ENCODE assay signal across 16 cellular contexts in the genomic region with DNA sequence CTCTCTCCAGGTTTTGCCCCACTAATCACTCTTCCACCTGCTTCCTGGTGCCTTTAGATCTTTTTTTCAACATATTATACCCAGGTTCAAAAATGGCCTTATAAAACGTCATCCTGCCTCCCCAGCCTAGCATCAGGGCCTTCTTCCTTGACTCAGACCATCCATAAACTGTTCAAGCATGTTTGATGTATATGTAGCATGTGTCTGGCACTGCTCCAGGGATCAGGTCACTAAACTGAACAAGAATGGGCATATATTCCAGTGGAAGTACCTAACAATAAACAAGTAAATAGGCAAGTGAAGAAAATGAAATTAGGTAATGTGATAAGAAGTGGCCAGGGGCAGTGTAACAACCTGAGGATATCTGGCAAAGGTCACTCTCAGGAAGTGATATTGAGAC.
A peak's percentile ranks its signal among the peaks of the same experiment; 100 is the strongest.
DNase-seq lines count a peak whose midpoint lies in the region; ATAC-seq, FAIRE-seq and TF ChIP-seq lines count a peak whose summit lies in the region.
"Had no signal": no experiment of that assay in that cellular context is flagged by ENCODE, and none has a peak within 500 bp of the region (broad histone marks: within the 10 kb centered on the region; RNA-seq: fewer than 3 reads in every experiment).

No MANE protein-coding gene starts in this region.

- no peak overlapping the region for H2AFZ ChIP-seq in fibroblast of lung (ENCODE audit: low read length)

- peaks cover 18% of the 10 kb centered on the region for H3K4me1 Mint-ChIP-seq in activated T-helper 1 cell treated with anti-CD3 and anti-CD28 coated beads, Interleukin-12 subunit alpha, Interleukin-12 subunit beta, Interleukin-2, Interleukin-4 antibody, amounts not matched to agents 30 ng/mL and 10 ng/mL and 1 ng/mL, durations not matched to agents 14 hours and 24 hours and 36 hours (ENCODE audit: low read depth)

- no peaks in the 10 kb centered on the region for H4K20me1 ChIP-seq in fibroblast of lung (ENCODE audit: control insufficient read depth, extremely low read depth, insufficient read depth, low read length)

- H3K27me3 Mint-ChIP-seq in activated T-helper 1 cell treated with anti-CD3 and anti-CD28 coated beads, Interleukin-12 subunit alpha, Interleukin-12 subunit beta, Interleukin-2, Interleukin-4 antibody, amounts not matched to agents 30 ng/mL and 10 ng/mL and 1 ng/mL, durations not matched to agents 14 hours and 24 hours and 36 hours (ENCODE audit: insufficient read depth): no peaks in the 10 kb centered on the region
- H3K27me3 Mint-ChIP-seq: CD4-positive, alpha-beta memory T cell had no signal

- FAIRE-seq in H54 (lab: Jason Lieb, UNC): peak; percentile 45
- FAIRE-seq: A204.1 had no signal

- H3K9me3 Mint-ChIP-seq in activated T-helper 1 cell treated with anti-CD3 and anti-CD28 coated beads, Interleukin-12 subunit alpha, Interleukin-12 subunit beta, Interleukin-2, Interleukin-4 antibody, amounts not matched to agents 30 ng/mL and 10 ng/mL and 1 ng/mL, durations not matched to agents 14 hours and 24 hours and 36 hours: peaks cover 2% of the 10 kb centered on the region

- no peak overlapping the region for H3K4me3 Mint-ChIP-seq in activated T-helper 1 cell treated with anti-CD3 and anti-CD28 coated beads, Interleukin-12 subunit alpha, Interleukin-12 subunit beta, Interleukin-2, Interleukin-4 antibody, amounts not matched to agents 30 ng/mL and 10 ng/mL and 1 ng/mL, durations not matched to agents 14 hours and 24 hours and 36 hours
- H3K4me3 Mint-ChIP-seq: CD4-positive, alpha-beta memory T cell had no signal

- no peak overlapping the region for H3K27ac Mint-ChIP-seq in activated T-helper 1 cell treated with anti-CD3 and anti-CD28 coated beads, Interleukin-12 subunit alpha, Interleukin-12 subunit beta, Interleukin-2, Interleukin-4 antibody, amounts not matched to agents 30 ng/mL and 10 ng/mL and 1 ng/mL, durations not matched to agents 14 hours and 24 hours and 36 hours
- H3K27ac Mint-ChIP-seq: CD4-positive, alpha-beta memory T cell had no signal

- no peaks in the 10 kb centered on the region for H3K27me3 ChIP-seq in AG04450 (ENCODE audit: control insufficient read depth, insufficient read depth, low read length)
- H3K27me3 ChIP-seq in RWPE2 (ENCODE audit: insufficient read depth, poor library complexity, severe bottlenecking): no peaks in the 10 kb centered on the region
- no peaks in the 10 kb centered on the region for H3K27me3 ChIP-seq in fibroblast of lung (ENCODE audit: control insufficient read depth, insufficient read depth, low read length)

- H3K4me1 ChIP-seq in RWPE2 (ENCODE audit: insufficient read depth, poor library complexity, severe bottlenecking) (peaks cover 24% of the 10 kb centered on the region), fibroblast of lung (ENCODE audit: control insufficient read depth, extremely low read depth, insufficient read depth, low read length) (peaks cover 17% of the 10 kb centered on the region)

- no peak for DNase-seq in AG04450 (ENCODE audit: low read depth, low spot score)
- no peak for DNase-seq in H54 (ENCODE audit: insufficient read length, low spot score)
- DNase-seq in RWPE2 (ENCODE audit: low spot score): no peak
- no peak for DNase-seq in fibroblast of lung (ENCODE audit: low read depth in 2 of 2)
- DNase-seq in activated T-helper 1 cell treated with anti-CD3 and anti-CD28 coated beads, Interleukin-12 subunit alpha, Interleukin-12 subunit beta, Interleukin-2, Interleukin-4 antibody, amounts not matched to agents 30 ng/mL and 10 ng/mL and 1 ng/mL, durations not matched to agents 14 hours and 24 hours and 36 hours (ENCODE audit: low spot score): no peak
- no peak for DNase-seq in NCI-H1105 treated with DMSO at 0.1 percent for 48 hours (lab: John Stamatoyannopoulos, UW)
- DNase-seq in NCI-H226: no peak
- DNase-seq: CD4-positive, alpha-beta memory T cell; Kasumi-1; NCI-H146; NCI-H345; NCI-H526 treated with DMSO at 0.1 percent for 48 hours; Right ventricle myocardium superior had no signal

- no peaks in the 10 kb centered on the region for H3K36me3 Mint-ChIP-seq in activated T-helper 1 cell treated with anti-CD3 and anti-CD28 coated beads, Interleukin-12 subunit alpha, Interleukin-12 subunit beta, Interleukin-2, Interleukin-4 antibody, amounts not matched to agents 30 ng/mL and 10 ng/mL and 1 ng/mL, durations not matched to agents 14 hours and 24 hours and 36 hours (ENCODE audit: low read depth)
- H3K36me3 Mint-ChIP-seq: CD4-positive, alpha-beta memory T cell had no signal

- TF ChIP-seq CTCF in AG04450 (IDR thresholded peaks at IDR 0.05; ENCODE audit: low read depth, low read length): no peak
- TF ChIP-seq CTCF in RWPE2 (IDR thresholded peaks at IDR 0.05; ENCODE audit: poor library complexity, severe bottlenecking): no peak
- TF ChIP-seq CTCF in fibroblast of lung (conservative IDR thresholded peaks at IDR 0.05 in 1 of 2, IDR thresholded peaks at IDR 0.05 in 1 of 2; ENCODE audit: low read depth in 1 of 2, low read length in 2 of 2): no peak

- H3K9ac ChIP-seq in fibroblast of lung (ENCODE audit: insufficient read depth, low read length): no peak overlapping the region

- no peak for TF ChIP-seq POLR2A in H54 (IDR thresholded peaks at IDR 0.05; ENCODE audit: low read depth, low read length)

- peak overlapping the region; percentile 65 for H3K4me2 ChIP-seq in fibroblast of lung (ENCODE audit: extremely low read depth, insufficient read depth, low read length)

- H3K27ac ChIP-seq in AG04450 (ENCODE audit: low read depth, low read length) (peak overlapping the region; percentile 31), RWPE2 (ENCODE audit: poor library complexity, severe bottlenecking) (peak overlapping the region; percentile 89), fibroblast of lung (ENCODE audit: insufficient read depth, low read length) (no peak overlapping the region)

- ATAC-seq in RWPE2 (ENCODE audit: low read depth) (no peak), GM18870 (IDR thresholded peaks at IDR 0.05; ENCODE audit: unreplicated experiment) (no peak)
- ATAC-seq: Panc1 had no signal

- H3K36me3 ChIP-seq in RWPE2 (ENCODE audit: low read depth) (no peaks in the 10 kb centered on the region), fibroblast of lung (ENCODE audit: control insufficient read depth, insufficient read depth, low read length) (no peaks in the 10 kb centered on the region)

- intact Hi-C loops in activated T-helper 1 cell treated with anti-CD3 and anti-CD28 coated beads, Interleukin-12 subunit alpha, Interleukin-12 subunit beta, Interleukin-2, Interleukin-4 antibody, amounts not matched to agents 30 ng/mL and 10 ng/mL and 1 ng/mL, durations not matched to agents 14 hours and 24 hours and 36 hours (cut with micrococcal nuclease): loop anchor here (1.0 to 5.0 kb wide), 7 partner anchors 71 to 1028 kb away; a partner anchor contains a TSS

- H3K9me3 ChIP-seq in AG04450 (ENCODE audit: control insufficient read depth, insufficient read depth, low read length): peaks cover 8% of the 10 kb centered on the region
- H3K9me3 ChIP-seq in RWPE2 (ENCODE audit: severe bottlenecking): no peaks in the 10 kb centered on the region
- no peaks in the 10 kb centered on the region for H3K9me3 ChIP-seq in fibroblast of lung (ENCODE audit: control insufficient read depth, insufficient read depth, low read depth, low read length)

- CTCF ChIA-PET in AG04450 (lab: Charles Lee): no interaction called here

- H3K4me3 ChIP-seq in AG04450 (ENCODE audit: low read depth, low read length) (no peak overlapping the region), RWPE2 (ENCODE audit: severe bottlenecking) (no peak overlapping the region), fibroblast of lung (replicated peaks in 1 of 4; ENCODE audit: control extremely low read depth in 1 of 4, insufficient read depth in 1 of 4, low read depth in 3 of 4, low read length in 4 of 4) (no peak overlapping the region)

- no peaks in the 10 kb centered on the region for H3K79me2 ChIP-seq in fibroblast of lung (ENCODE audit: control insufficient read depth, insufficient read depth, low read length)

- POLR2A ChIA-PET in AG04450 (lab: Yijun Ruan, JAX): no interaction called here
